32 cellular contexts compared by ENCODE assay signal in genomic region chr10:123683865-123684264, GRCh38. TPM values are rescaled to one million over a fixed set of nuclear protein-coding genes. Genes with fewer than 3 reads are reported as not detected.
"Had no signal": no experiment of that assay in that cellular context is flagged by ENCODE, and none has a peak within 500 bp of the region (broad histone marks: within the 10 kb centered on the region; RNA-seq: fewer than 3 reads in every experiment).

No MANE protein-coding gene starts in this region.

- ATAC-seq: effector memory CD8-positive, alpha-beta T cell; esophagus mucosa; foreskin keratinocyte; gastrocnemius medialis; gastroesophageal sphincter; heart left ventricle; heart right ventricle had no signal

- H3K4me1 ChIP-seq: colonic mucosa, esophagus muscularis mucosa, esophagus squamous epithelium, foreskin keratinocyte, gastrocnemius medialis, gastroesophageal sphincter, heart left ventricle, heart right ventricle had no signal

- H3K27ac ChIP-seq: colonic mucosa, coronary artery, dorsolateral prefrontal cortex, epithelial cell of prostate, esophagus muscularis mucosa, esophagus squamous epithelium, foreskin keratinocyte, gastrocnemius medialis, gastroesophageal sphincter, heart left ventricle, heart right ventricle had no signal

- H3K4me3 Mint-ChIP-seq: dendritic cell treated with granulocyte-macrophage colony-stimulating factor and Interleukin-4, amounts not matched to agents 40 ng/mL and 50 ng/mL, for 4 days; effector memory CD8-positive, alpha-beta T cell; endodermal cell had no signal

- H3K4me1 Mint-ChIP-seq: endodermal cell had no signal

- H3K9me3 ChIP-seq: colonic mucosa, esophagus muscularis mucosa, esophagus squamous epithelium, gastrocnemius medialis, gastroesophageal sphincter, heart left ventricle, heart right ventricle had no signal

- H3K9me3 Mint-ChIP-seq: dendritic cell treated with granulocyte-macrophage colony-stimulating factor and Interleukin-4, amounts not matched to agents 40 ng/mL and 50 ng/mL, for 4 days; effector memory CD8-positive, alpha-beta T cell; endodermal cell had no signal

- H3K27me3 ChIP-seq: colonic mucosa, foreskin keratinocyte had no signal

- H3K36me3 ChIP-seq: colonic mucosa, esophagus muscularis mucosa, esophagus squamous epithelium, gastrocnemius medialis, gastroesophageal sphincter, heart left ventricle, heart right ventricle had no signal

- DNase-seq: colonic mucosa; cortex of kidney; dermis blood vessel endothelial cell; dorsolateral prefrontal cortex; effector CD4-positive, alpha-beta T cell; effector CD8-positive, alpha-beta T cell; effector memory CD4-positive, alpha-beta T cell; effector memory CD8-positive, alpha-beta T cell; endodermal cell; erythroblast; esophagus squamous epithelium; foreskin fibroblast; foreskin keratinocyte; foreskin melanocyte; gastrocnemius medialis; glutamatergic neuron; head of caudate nucleus; heart left ventricle; heart right ventricle had no signal

- H3K4me3 ChIP-seq: colonic mucosa, coronary artery, dorsolateral prefrontal cortex, esophagus muscularis mucosa, esophagus squamous epithelium, gastrocnemius medialis, gastroesophageal sphincter, heart left ventricle, heart right ventricle had no signal

- H3K27ac Mint-ChIP-seq: dendritic cell treated with granulocyte-macrophage colony-stimulating factor and Interleukin-4, amounts not matched to agents 40 ng/mL and 50 ng/mL, for 4 days; effector memory CD8-positive, alpha-beta T cell; endodermal cell had no signal

RNA-seq across cellular contexts. Expression of gene GPR26, which starts 17.7 kb away (rescaled TPM):
- total RNA-seq: colonic mucosa, dermis blood vessel endothelial cell, dermis microvascular lymphatic vessel endothelial cell, endodermal cell, endothelial cell of umbilical vein, epithelial cell of proximal tubule, esophagus mucosa, esophagus muscularis mucosa, esophagus squamous epithelium, fibroblast of lung, fibroblast of villous mesenchyme, foreskin keratinocyte, gastrocnemius medialis, glomerular endothelial cell, heart left ventricle, heart right ventricle had no signal
- polyA plus RNA-seq: endothelial cell of umbilical vein, esophagus, fibroblast of lung, foreskin keratinocyte, heart left ventricle, heart right ventricle had no signal
